ENCODE assay signal across 8 cellular contexts in genomic region chr12:108803428-108804105, GRCh38. TPM values are rescaled to one million over a fixed set of nuclear protein-coding genes. Genes with fewer than 3 reads are reported as not detected.
DNase-seq lines count a peak whose midpoint lies in the region; ATAC-seq and TF ChIP-seq lines count a peak whose summit lies in the region.

No MANE protein-coding gene starts in this region.

- DNase-seq in GM12864 (ENCODE audit: low read depth): peak; percentile 42
- peak; percentile 54 for DNase-seq in KG1 (lab: John Stamatoyannopoulos, UW)
- peak; percentile 58 to 65 for DNase-seq in PC-9
- DNase-seq in activated T-cell treated with anti-CD3 and anti-CD28 coated beads, Interleukin-2, amount 50 U/mL, for 4 hours: peak; percentile 65
- DNase-seq in naive B cell: peak; percentile 67
- DNase-seq in stimulated activated CD8-positive, alpha-beta memory T cell treated with anti-CD3 and anti-CD28 coated beads, Interleukin-7, amount 100 ng/mL, for 4 hours (ENCODE audit: low read depth in 2 of 2): peak; percentile 41 to 65

- no peak overlapping the region for H3K4me3 Mint-ChIP-seq in activated T-cell treated with anti-CD3 and anti-CD28 coated beads, Interleukin-2, amount 50 U/mL, for 4 hours
- H3K4me3 Mint-ChIP-seq in naive B cell: no peak overlapping the region

- peak; percentile 90 for ATAC-seq in activated T-cell treated with anti-CD3 and anti-CD28 coated beads, Interleukin-2, amount 50 U/mL, for 4 hours
- ATAC-seq in esophagus mucosa: peak; percentile 76
- ATAC-seq in naive B cell (ENCODE audit: low read depth in 2 of 2): peak; percentile 74 to 90
- ATAC-seq in GM21619 (IDR thresholded peaks at IDR 0.05; ENCODE audit: unreplicated experiment): no peak

- no peaks in the 10 kb centered on the region for H3K27me3 Mint-ChIP-seq in activated T-cell treated with anti-CD3 and anti-CD28 coated beads, Interleukin-2, amount 50 U/mL, for 4 hours (ENCODE audit: low read depth)
- no peaks in the 10 kb centered on the region for H3K27me3 Mint-ChIP-seq in naive B cell

- no peak overlapping the region for H3K4me2 ChIP-seq in PC-9

- no peaks in the 10 kb centered on the region for H3K9me3 ChIP-seq in PC-9 (ENCODE audit: insufficient read depth, low read depth)

- peak overlapping the region in 1 of 6 donors; percentile 59 for H3K27ac Mint-ChIP-seq in naive B cell

- TF ChIP-seq CTCF in GM12864 (IDR thresholded peaks at IDR 0.05; ENCODE audit: low read depth, low read length, missing control alignments): peak; percentile 91
- peak; percentile 94 for TF ChIP-seq CTCF in PC-9 (conservative IDR thresholded peaks at IDR 0.05)

- H3K4me1 Mint-ChIP-seq in activated T-cell treated with anti-CD3 and anti-CD28 coated beads, Interleukin-2, amount 50 U/mL, for 4 hours (ENCODE audit: low read depth): peaks cover 6% of the 10 kb centered on the region
- peaks cover 0 to 5% (median 3%) of the 10 kb centered on the region in 3 donors for H3K4me1 Mint-ChIP-seq in naive B cell

- BruUV-seq in PC-9 (replicated peaks; lab: Mats Ljungman, UMichigan): no TSS peak

- POLR2A ChIA-PET in PC-9 (lab: Charles Lee; ENCODE audit: unreplicated experiment): interaction anchor here (0.6 kb wide), 1 partner anchor 770 kb away, joined by 4 read pairs; the partner anchor contains the start of gene MVK

- CTCF ChIA-PET in PC-9 (lab: Charles Lee): interaction anchor here (0.6 to 1.8 kb wide), 5 partner anchors 80 to 233 kb away, joined by 3 to 10 read pairs (median 4); no protein-coding TSS in a partner anchor

- H3K9me2 ChIP-seq in PC-9 (ENCODE audit: insufficient read depth): no peaks in the 10 kb centered on the region

- no peaks in the 10 kb centered on the region for H4K20me1 ChIP-seq in PC-9 (ENCODE audit: insufficient read depth)

- no peaks in the 10 kb centered on the region for H3K27me3 ChIP-seq in PC-9 (ENCODE audit: insufficient read depth, low read depth)

- peaks cover 13% of the 10 kb centered on the region for H3K36me3 ChIP-seq in PC-9 (ENCODE audit: low read depth)

- H3K9me3 Mint-ChIP-seq in activated T-cell treated with anti-CD3 and anti-CD28 coated beads, Interleukin-2, amount 50 U/mL, for 4 hours: no peaks in the 10 kb centered on the region
- no peaks in the 10 kb centered on the region for H3K9me3 Mint-ChIP-seq in naive B cell

- H3K79me2 ChIP-seq in PC-9 (ENCODE audit: low read depth): no peaks in the 10 kb centered on the region

- H3K4me3 ChIP-seq in GM12864 (ENCODE audit: low read depth, low read length) (no peak overlapping the region), PC-9 (no peak overlapping the region)

- H3K4me1 ChIP-seq in PC-9 (replicated peaks; ENCODE audit: insufficient read depth): no peaks in the 10 kb centered on the region

- peaks cover 20% of the 10 kb centered on the region for H3F3A ChIP-seq in PC-9 (ENCODE audit: insufficient read depth, low read depth)

- no peak overlapping the region for H3K27ac ChIP-seq in PC-9

- intact Hi-C loops in PC-9 (cut with micrococcal nuclease; ENCODE audit: unreplicated experiment): loop anchor here (1.0 to 2.0 kb wide), 5 partner anchors 51 to 289 kb away; partner anchors contain the start of gene ALKBH2

- H2AFZ ChIP-seq in PC-9: no peak overlapping the region

- peaks cover 18% of the 10 kb centered on the region for H3K36me3 Mint-ChIP-seq in activated T-cell treated with anti-CD3 and anti-CD28 coated beads, Interleukin-2, amount 50 U/mL, for 4 hours (ENCODE audit: insufficient read depth)
- peaks cover 6 to 7% of the 10 kb centered on the region in 2 donors for H3K36me3 Mint-ChIP-seq in naive B cell

RNA-seq across cellular contexts. Expression of gene SSH1, which starts 53.8 kb away (rescaled TPM):
- total RNA-seq in PC-9 (2021) (54.5 and 62.1 TPM in 2 replicates), esophagus mucosa (16.0 TPM)
- 10 to 100 TPM; 17.0 to 20.7 (median 18.2) TPM for total RNA-seq in activated T-cell treated with anti-CD3 and anti-CD28 coated beads, Interleukin-2, amount 50 U/mL, for 4 hours
- 10 to 100 TPM in 2 of 6 donors, 1 to 10 TPM in 3, not detected in 1; 5.1 to 16.6 (median 5.8) TPM for polyA plus RNA-seq in naive B cell (ENCODE audit: low read depth in 6 of 6)
